Comparison of ENCODE assay signal across 1 cellular context in genomic region chr11:125568970-125569912, GRCh38.
TF ChIP-seq lines count a peak whose summit lies in the region.

Gene EI24 (plus strand): TSS chr11:125569477. CDS start chr11:125572528, 3,051 bp downstream.

TF ChIP-seq in HepG2, 621 proteins besides CTCF, POLR2A, EP300 and RAD21 (continued from another document and continues in another):
- TF ChIP-seq, protein P1, sequence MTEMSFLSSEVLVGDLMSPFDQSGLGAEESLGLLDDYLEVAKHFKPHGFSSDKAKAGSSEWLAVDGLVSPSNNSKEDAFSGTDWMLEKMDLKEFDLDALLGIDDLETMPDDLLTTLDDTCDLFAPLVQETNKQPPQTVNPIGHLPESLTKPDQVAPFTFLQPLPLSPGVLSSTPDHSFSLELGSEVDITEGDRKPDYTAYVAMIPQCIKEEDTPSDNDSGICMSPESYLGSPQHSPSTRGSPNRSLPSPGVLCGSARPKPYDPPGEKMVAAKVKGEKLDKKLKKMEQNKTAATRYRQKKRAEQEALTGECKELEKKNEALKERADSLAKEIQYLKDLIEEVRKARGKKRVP (CRISPR knock-in tag; IDR thresholded peaks at IDR 0.05): no peak
- TF ChIP-seq PCBP2 (optimal IDR thresholded peaks at IDR 0.05; ENCODE audit: low read depth, low read length, poor library complexity, severe bottlenecking): no peak
- TF ChIP-seq CEBPZ (IDR thresholded peaks at IDR 0.05; ENCODE audit: low read length): no peak
- TF ChIP-seq ZNF460 (CRISPR knock-in tag; IDR thresholded peaks at IDR 0.05; ENCODE audit: borderline replicate concordance): no peak
- TF ChIP-seq GFI1 (CRISPR knock-in tag; IDR thresholded peaks at IDR 0.05; ENCODE audit: borderline replicate concordance): peak; percentile 36; the same call in 1 of the 2 replicates
- peak; percentile 36; the same call in 1 of the 2 replicates for TF ChIP-seq BORCS8-MEF2B (CRISPR knock-in tag; IDR thresholded peaks at IDR 0.05)
- peak; percentile 26; the same call in 1 of the 2 replicates for TF ChIP-seq HES4 (CRISPR knock-in tag; IDR thresholded peaks at IDR 0.05; ENCODE audit: borderline replicate concordance)
- no peak for TF ChIP-seq CSRNP2 (CRISPR knock-in tag; conservative IDR thresholded peaks at IDR 0.05; ENCODE audit: low read depth)
- TF ChIP-seq REXO4 (CRISPR knock-in tag; IDR thresholded peaks at IDR 0.05; ENCODE audit: borderline replicate concordance): no peak
- no peak for TF ChIP-seq ZFP36 (IDR thresholded peaks at IDR 0.05; ENCODE audit: borderline replicate concordance, low read depth, low read length, partially characterized antibody)
- peak; percentile 68; the same call in 1 of the 2 replicates for TF ChIP-seq SIN3A (IDR thresholded peaks at IDR 0.05; ENCODE audit: borderline replicate concordance, low read depth, low read length)
- TF ChIP-seq, protein P2, sequence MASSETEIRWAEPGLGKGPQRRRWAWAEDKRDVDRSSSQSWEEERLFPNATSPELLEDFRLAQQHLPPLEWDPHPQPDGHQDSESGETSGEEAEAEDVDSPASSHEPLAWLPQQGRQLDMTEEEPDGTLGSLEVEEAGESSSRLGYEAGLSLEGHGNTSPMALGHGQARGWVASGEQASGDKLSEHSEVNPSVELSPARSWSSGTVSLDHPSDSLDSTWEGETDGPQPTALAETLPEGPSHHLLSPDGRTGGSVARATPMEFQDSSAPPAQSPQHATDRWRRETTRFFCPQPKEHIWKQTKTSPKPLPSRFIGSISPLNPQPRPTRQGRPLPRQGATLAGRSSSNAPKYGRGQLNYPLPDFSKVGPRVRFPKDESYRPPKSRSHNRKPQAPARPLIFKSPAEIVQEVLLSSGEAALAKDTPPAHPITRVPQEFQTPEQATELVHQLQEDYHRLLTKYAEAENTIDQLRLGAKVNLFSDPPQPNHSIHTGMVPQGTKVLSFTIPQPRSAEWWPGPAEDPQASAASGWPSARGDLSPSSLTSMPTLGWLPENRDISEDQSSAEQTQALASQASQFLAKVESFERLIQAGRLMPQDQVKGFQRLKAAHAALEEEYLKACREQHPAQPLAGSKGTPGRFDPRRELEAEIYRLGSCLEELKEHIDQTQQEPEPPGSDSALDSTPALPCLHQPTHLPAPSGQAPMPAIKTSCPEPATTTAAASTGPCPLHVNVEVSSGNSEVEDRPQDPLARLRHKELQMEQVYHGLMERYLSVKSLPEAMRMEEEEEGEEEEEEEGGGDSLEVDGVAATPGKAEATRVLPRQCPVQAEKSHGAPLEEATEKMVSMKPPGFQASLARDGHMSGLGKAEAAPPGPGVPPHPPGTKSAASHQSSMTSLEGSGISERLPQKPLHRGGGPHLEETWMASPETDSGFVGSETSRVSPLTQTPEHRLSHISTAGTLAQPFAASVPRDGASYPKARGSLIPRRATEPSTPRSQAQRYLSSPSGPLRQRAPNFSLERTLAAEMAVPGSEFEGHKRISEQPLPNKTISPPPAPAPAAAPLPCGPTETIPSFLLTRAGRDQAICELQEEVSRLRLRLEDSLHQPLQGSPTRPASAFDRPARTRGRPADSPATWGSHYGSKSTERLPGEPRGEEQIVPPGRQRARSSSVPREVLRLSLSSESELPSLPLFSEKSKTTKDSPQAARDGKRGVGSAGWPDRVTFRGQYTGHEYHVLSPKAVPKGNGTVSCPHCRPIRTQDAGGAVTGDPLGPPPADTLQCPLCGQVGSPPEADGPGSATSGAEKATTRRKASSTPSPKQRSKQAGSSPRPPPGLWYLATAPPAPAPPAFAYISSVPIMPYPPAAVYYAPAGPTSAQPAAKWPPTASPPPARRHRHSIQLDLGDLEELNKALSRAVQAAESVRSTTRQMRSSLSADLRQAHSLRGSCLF (CRISPR knock-in tag; IDR thresholded peaks at IDR 0.05; ENCODE audit: borderline replicate concordance): no peak
- 0 out of 2 replicates have a peak, but pooled peaks have one; percentile 32 for TF ChIP-seq ZNF761 (CRISPR knock-in tag; conservative IDR thresholded peaks at IDR 0.05)
- no peak for TF ChIP-seq RBM39 (IDR thresholded peaks at IDR 0.05; ENCODE audit: low read depth, low read length, poor library complexity, severe bottlenecking)
- TF ChIP-seq ZNF639 (CRISPR knock-in tag; conservative IDR thresholded peaks at IDR 0.05): no peak
- no peak for TF ChIP-seq U2AF2 (IDR thresholded peaks at IDR 0.05; ENCODE audit: low read depth, low read length)
- no peak; the same call in 1 of the 2 replicates for TF ChIP-seq DNMT1 (CRISPR knock-in tag; IDR thresholded peaks at IDR 0.05)
- TF ChIP-seq HOXA7 (CRISPR knock-in tag; IDR thresholded peaks at IDR 0.05): no peak
- no peak for TF ChIP-seq ZSCAN20 (CRISPR knock-in tag; IDR thresholded peaks at IDR 0.05; ENCODE audit: borderline replicate concordance)
- no peak for TF ChIP-seq RFX1 (IDR thresholded peaks at IDR 0.05)
- TF ChIP-seq, protein P3, sequence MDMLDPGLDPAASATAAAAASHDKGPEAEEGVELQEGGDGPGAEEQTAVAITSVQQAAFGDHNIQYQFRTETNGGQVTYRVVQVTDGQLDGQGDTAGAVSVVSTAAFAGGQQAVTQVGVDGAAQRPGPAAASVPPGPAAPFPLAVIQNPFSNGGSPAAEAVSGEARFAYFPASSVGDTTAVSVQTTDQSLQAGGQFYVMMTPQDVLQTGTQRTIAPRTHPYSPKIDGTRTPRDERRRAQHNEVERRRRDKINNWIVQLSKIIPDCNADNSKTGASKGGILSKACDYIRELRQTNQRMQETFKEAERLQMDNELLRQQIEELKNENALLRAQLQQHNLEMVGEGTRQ (IDR thresholded peaks at IDR 0.05; ENCODE audit: low read depth, low read length): no peak
- TF ChIP-seq, protein P3 (CRISPR knock-in tag; IDR thresholded peaks at IDR 0.05; ENCODE audit: borderline replicate concordance): no peak
- no peak for TF ChIP-seq TGIF2 (CRISPR knock-in tag; IDR thresholded peaks at IDR 0.05)
- peak; percentile 86 for TF ChIP-seq UBTF (CRISPR knock-in tag; IDR thresholded peaks at IDR 0.05)
- TF ChIP-seq ZBTB42 (CRISPR knock-in tag; IDR thresholded peaks at IDR 0.05): no peak
- peak; percentile 77 for TF ChIP-seq SPEN (CRISPR knock-in tag; IDR thresholded peaks at IDR 0.05; ENCODE audit: low read depth)
- TF ChIP-seq ZNF556 (CRISPR knock-in tag; IDR thresholded peaks at IDR 0.05; ENCODE audit: borderline replicate concordance): peak; percentile 59; the same call in 1 of the 2 replicates
- TF ChIP-seq TAF15 (IDR thresholded peaks at IDR 0.05; ENCODE audit: low read depth, low read length, poor library complexity, severe bottlenecking): no peak
- no peak for TF ChIP-seq ZNF317 (CRISPR knock-in tag; IDR thresholded peaks at IDR 0.05)
- no peak for TF ChIP-seq MLXIP (CRISPR knock-in tag; IDR thresholded peaks at IDR 0.05; ENCODE audit: borderline replicate concordance)
- peak; percentile 71; the same call in 1 of the 2 replicates for TF ChIP-seq IKZF5 (CRISPR knock-in tag; IDR thresholded peaks at IDR 0.05)
- no peak for TF ChIP-seq TP53 (CRISPR knock-in tag; conservative IDR thresholded peaks at IDR 0.05)
- no peak for TF ChIP-seq ZNF33A (CRISPR knock-in tag; IDR thresholded peaks at IDR 0.05; ENCODE audit: borderline replicate concordance)
- no peak for TF ChIP-seq ZNF101 (CRISPR knock-in tag; IDR thresholded peaks at IDR 0.05; ENCODE audit: borderline replicate concordance, low read depth)
- peak; percentile 81 for TF ChIP-seq HCFC1 (IDR thresholded peaks at IDR 0.05; ENCODE audit: low read depth, low read length)
